Comparison of ENCODE assay signal across 10 cellular contexts in genomic region chr5:6703791-6704190, GRCh38. TPM values are rescaled to one million over a fixed set of nuclear protein-coding genes. Genes with fewer than 3 reads are reported as not detected.
DNase-seq lines count a peak whose midpoint lies in the region; ATAC-seq and TF ChIP-seq lines count a peak whose summit lies in the region.
"Had no signal": no experiment of that assay in that cellular context is flagged by ENCODE, and none has a peak within 500 bp of the region (broad histone marks: within the 10 kb centered on the region; RNA-seq: fewer than 3 reads in every experiment).

No MANE protein-coding gene starts in this region.

- no peaks in the 10 kb centered on the region for H3K9me2 ChIP-seq in SK-N-SH

- H2AFZ ChIP-seq in SK-N-SH (ENCODE audit: low read depth): peak overlapping the region; percentile 80
- no peak overlapping the region for H2AFZ ChIP-seq in mesenchymal stem cell (ENCODE audit: low read depth, low read length)

- DNase-seq in SK-N-SH: no peak
- peak; percentile 39 for DNase-seq in astrocyte of the spinal cord (ENCODE audit: low read depth, low spot score)
- DNase-seq in mesenchymal stem cell: peak; percentile 88
- no peak for DNase-seq in type B pancreatic cell (ENCODE audit: extremely low spot score, unreplicated experiment)
- DNase-seq in activated CD8-positive, alpha-beta T cell treated with anti-CD3 and anti-CD28 coated beads, Interleukin-2, amount 10 ng/mL, durations not matched to agents 7 days and 5 days: no peak
- DNase-seq in nephron progenitor cell: no peak
- DNase-seq: DMS79, NCI-H146 had no signal

- TF ChIP-seq CTCF in SK-N-SH (IDR thresholded peaks at IDR 0.05) (no peak), astrocyte of the spinal cord (IDR thresholded peaks at IDR 0.05; ENCODE audit: low read depth, low read length) (no peak), type B pancreatic cell (conservative IDR thresholded peaks at IDR 0.05) (no peak), nephron progenitor cell (IDR thresholded peaks at IDR 0.05) (no peak)

- peak overlapping the region; percentile 51 for H3K4me2 ChIP-seq in SK-N-SH
- peak overlapping the region; percentile 25 for H3K4me2 ChIP-seq in mesenchymal stem cell (ENCODE audit: low read length, poor library complexity, severe bottlenecking)

- H3K79me1 ChIP-seq in mesenchymal stem cell (replicated peaks; ENCODE audit: low read length, poor library complexity, severe bottlenecking): no peaks in the 10 kb centered on the region

- H2BK15ac ChIP-seq in mesenchymal stem cell (ENCODE audit: low read depth, poor library complexity, severe bottlenecking): no peak overlapping the region

- H3K36me3 Mint-ChIP-seq in type B pancreatic cell (no peaks in the 10 kb centered on the region), nephron progenitor cell (ENCODE audit: low read depth) (no peaks in the 10 kb centered on the region)
- no peaks in the 10 kb centered on the region for H3K36me3 Mint-ChIP-seq in activated CD8-positive, alpha-beta T cell treated with anti-CD3 and anti-CD28 coated beads, Interleukin-2, amount 10 ng/mL, durations not matched to agents 7 days and 5 days (ENCODE audit: low read depth)

- H3K4me3 ChIP-seq in SK-N-SH (ENCODE audit: low read depth in 2 of 2, low read length in 1 of 2) (no peak overlapping the region), astrocyte of the spinal cord (ENCODE audit: low read depth, low read length) (no peak overlapping the region), mesenchymal stem cell (ENCODE audit: insufficient read depth in 1 of 2, low read depth in 1 of 2, low read length in 2 of 2) (no peak overlapping the region)

- H3K27me3 Mint-ChIP-seq in type B pancreatic cell (peaks cover 26% of the 10 kb centered on the region), nephron progenitor cell (ENCODE audit: low read depth, poor library complexity) (peaks cover 19% of the 10 kb centered on the region)
- H3K27me3 Mint-ChIP-seq in activated CD8-positive, alpha-beta T cell treated with anti-CD3 and anti-CD28 coated beads, Interleukin-2, amount 10 ng/mL, durations not matched to agents 7 days and 5 days (ENCODE audit: low read depth): peaks cover 4% of the 10 kb centered on the region

- in situ Hi-C loops in astrocyte of the spinal cord (cut with HindIII; ENCODE audit: low sequenced_read_pairs): no loop called here

- H3K4me1 ChIP-seq in SK-N-SH (ENCODE audit: control insufficient read depth in 1 of 2, insufficient read depth in 2 of 2, low read depth in 1 of 2, low read length in 1 of 2) (peaks cover 9 to 24% of the 10 kb centered on the region in 2 experiments; a peak in 3 of 4 replicates), mesenchymal stem cell (ENCODE audit: control insufficient read depth, insufficient read depth, low read depth, low read length) (peaks cover 22% of the 10 kb centered on the region)

- H3K4me3 Mint-ChIP-seq in type B pancreatic cell (no peak overlapping the region), nephron progenitor cell (no peak overlapping the region)
- H3K4me3 Mint-ChIP-seq in activated CD8-positive, alpha-beta T cell treated with anti-CD3 and anti-CD28 coated beads, Interleukin-2, amount 10 ng/mL, durations not matched to agents 7 days and 5 days: no peak overlapping the region

- H3K79me2 ChIP-seq in SK-N-SH (ENCODE audit: insufficient read depth): no peaks in the 10 kb centered on the region

- TF ChIP-seq EP300 in SK-N-SH (IDR thresholded peaks at IDR 0.05; ENCODE audit: borderline replicate concordance in 1 of 2, low read depth in 1 of 2, low read length in 1 of 2): no peak

- 83% methylated on average over 6 of the region's 6 CpGs for WGBS in SK-N-SH (ENCODE audit: low lambda C conversion rate)
- WGBS in mesenchymal stem cell: 46% methylated on average over 4 of the region's 6 CpGs

- H3K9ac ChIP-seq in SK-N-SH (peak overlapping the region; percentile 65), mesenchymal stem cell (ENCODE audit: low read length) (peak overlapping the region; percentile 60)

- H3K4me1 Mint-ChIP-seq in type B pancreatic cell (ENCODE audit: unreplicated experiment) (peaks cover 7% of the 10 kb centered on the region), nephron progenitor cell (peaks cover 4% of the 10 kb centered on the region)
- peaks cover 11% of the 10 kb centered on the region for H3K4me1 Mint-ChIP-seq in activated CD8-positive, alpha-beta T cell treated with anti-CD3 and anti-CD28 coated beads, Interleukin-2, amount 10 ng/mL, durations not matched to agents 7 days and 5 days (ENCODE audit: low read depth)

- no peaks in the 10 kb centered on the region for H4K20me1 ChIP-seq in SK-N-SH (ENCODE audit: insufficient read depth)

- H2BK12ac ChIP-seq in mesenchymal stem cell (ENCODE audit: low read length in 2 of 2): peak overlapping the region; percentile 7 to 47

- H3K14ac ChIP-seq in mesenchymal stem cell (ENCODE audit: low read length in 2 of 2): no peak overlapping the region

- no peak overlapping the region for H3K18ac ChIP-seq in mesenchymal stem cell (ENCODE audit: low read depth in 1 of 2, low read length in 2 of 2)

- H2BK120ac ChIP-seq in mesenchymal stem cell (ENCODE audit: low read depth, low read length): peak overlapping the region; percentile 58

- no peak overlapping the region for H2AK5ac ChIP-seq in mesenchymal stem cell (ENCODE audit: low read length, severe bottlenecking)

- H3K9me3 ChIP-seq in SK-N-SH: no peaks in the 10 kb centered on the region
- H3K9me3 ChIP-seq in mesenchymal stem cell (ENCODE audit: control insufficient read depth, low read length): no peaks in the 10 kb centered on the region

- CTCF ChIA-PET in SK-N-SH (lab: Yijun Ruan, JAX): interaction anchor here (1.4 kb wide), 1 partner anchor 41 kb away, joined by 3 read pairs; no protein-coding TSS in a partner anchor
- CTCF ChIA-PET in activated CD8-positive, alpha-beta T cell treated with anti-CD3 and anti-CD28 coated beads, Interleukin-2, amount 10 ng/mL, durations not matched to agents 7 days and 5 days (lab: Charles Lee): no interaction called here

- H3K27me3 ChIP-seq in SK-N-SH (ENCODE audit: insufficient read depth) (no peaks in the 10 kb centered on the region), mesenchymal stem cell (ENCODE audit: control insufficient read depth in 1 of 2, insufficient read depth in 1 of 2, low read length in 2 of 2) (peaks cover 9 to 21% of the 10 kb centered on the region in 2 experiments)

- H3K36me3 ChIP-seq in SK-N-SH (replicated peaks in 1 of 2; ENCODE audit: control insufficient read depth in 1 of 2, insufficient read depth in 2 of 2, low read length in 1 of 2) (no peaks in the 10 kb centered on the region), mesenchymal stem cell (ENCODE audit: control insufficient read depth in 1 of 2, insufficient read depth in 2 of 2, low read depth in 1 of 2, low read length in 2 of 2) (no peaks in the 10 kb centered on the region)

- POLR2A ChIA-PET in SK-N-SH (lab: Yijun Ruan, JAX): no interaction called here
- POLR2A ChIA-PET in activated CD8-positive, alpha-beta T cell treated with anti-CD3 and anti-CD28 coated beads, Interleukin-2, amount 10 ng/mL, durations not matched to agents 7 days and 5 days (lab: Charles Lee): no interaction called here

- H3K27ac Mint-ChIP-seq in type B pancreatic cell (peak overlapping the region; percentile 40), nephron progenitor cell (no peak overlapping the region)
- no peak overlapping the region for H3K27ac Mint-ChIP-seq in activated CD8-positive, alpha-beta T cell treated with anti-CD3 and anti-CD28 coated beads, Interleukin-2, amount 10 ng/mL, durations not matched to agents 7 days and 5 days

- H3K9me3 Mint-ChIP-seq in type B pancreatic cell (no peaks in the 10 kb centered on the region), nephron progenitor cell (no peaks in the 10 kb centered on the region)
- H3K9me3 Mint-ChIP-seq in activated CD8-positive, alpha-beta T cell treated with anti-CD3 and anti-CD28 coated beads, Interleukin-2, amount 10 ng/mL, durations not matched to agents 7 days and 5 days (ENCODE audit: insufficient read depth): no peaks in the 10 kb centered on the region

- TF ChIP-seq RAD21 in SK-N-SH (IDR thresholded peaks at IDR 0.05; ENCODE audit: low read length): no peak

- H3K23ac ChIP-seq in mesenchymal stem cell (ENCODE audit: low read length in 2 of 2): no peak overlapping the region

- H4K91ac ChIP-seq in mesenchymal stem cell (ENCODE audit: low read length): peak overlapping the region; percentile 65

- no peaks in the 10 kb centered on the region for H3F3A ChIP-seq in SK-N-SH (replicated peaks; ENCODE audit: insufficient read depth)

- H3K27ac ChIP-seq in SK-N-SH (ENCODE audit: low read depth in 2 of 2, low read length in 1 of 2) (peak overlapping the region; percentile 75 to 90; a peak in 3 of 4 replicates), mesenchymal stem cell (ENCODE audit: low read length, poor library complexity, severe bottlenecking) (peak overlapping the region; percentile 86)

- H3K4ac ChIP-seq in mesenchymal stem cell (ENCODE audit: low read depth in 1 of 2, low read length in 2 of 2): peak overlapping the region; percentile 52 to 57

- peak overlapping the region; percentile 71 for H2BK5ac ChIP-seq in mesenchymal stem cell (ENCODE audit: low read depth, low read length, poor library complexity, severe bottlenecking)

- ATAC-seq in SK-N-SH treated with all-trans-retinoic acid at 6 μM for 48 hours: no peak
- no peak for ATAC-seq in activated CD8-positive, alpha-beta T cell treated with anti-CD3 and anti-CD28 coated beads, Interleukin-2, amount 10 ng/mL, durations not matched to agents 7 days and 5 days
- ATAC-seq in HG02970 (IDR thresholded peaks at IDR 0.05; ENCODE audit: low FRiP score, unreplicated experiment): no peak

- peak overlapping the region; percentile 86 for H4K8ac ChIP-seq in mesenchymal stem cell (ENCODE audit: low read length)

TF ChIP-seq in SK-N-SH, 30 proteins besides CTCF, POLR2A, EP300 and RAD21 (continues in another document):
- no peak for TF ChIP-seq NRF1 (IDR thresholded peaks at IDR 0.05; ENCODE audit: low read depth, low read length)
- TF ChIP-seq POLR2AphosphoS5 (IDR thresholded peaks at IDR 0.05; ENCODE audit: low read depth, low read length): no peak
- no peak for TF ChIP-seq NFIC (IDR thresholded peaks at IDR 0.05; ENCODE audit: borderline replicate concordance)
- no peak for TF ChIP-seq JUND (IDR thresholded peaks at IDR 0.05)

TF ChIP-seq in SK-N-SH treated with all-trans-retinoic acid at 6 μM for 48 hours, 23 proteins besides CTCF, POLR2A, EP300 and RAD21:
- no peak for TF ChIP-seq PPARA (CRISPR knock-in tag; IDR thresholded peaks at IDR 0.05; ENCODE audit: borderline replicate concordance)
TF ChIP-seq in SK-N-SH treated with all-trans-retinoic acid at 6 μM for 48 hours: peak in this region for 0.

RNA-seq across cellular contexts. Expression of gene TENT4A, which starts 9.4 kb away (rescaled TPM):
- polyA plus RNA-seq in SK-N-SH (2012; rRNA removed): 5.2 and 6.0 TPM in 2 replicates
- 4.2 and 4.5 TPM in 2 replicates for polyA plus RNA-seq in SK-N-SH (2012; cell fraction: cytosol; rRNA removed)
- 40.7 and 44.6 TPM in 2 replicates for polyA plus RNA-seq in SK-N-SH (2012; cell fraction: nucleus; rRNA removed)
- 18.7 TPM for polyA plus RNA-seq in mesenchymal stem cell (2013, experiment 1 of 2)
- polyA plus RNA-seq in mesenchymal stem cell (2013, experiment 2 of 2): 19.1 TPM
- 21.7 and 34.1 TPM in 2 replicates for total RNA-seq in type B pancreatic cell (ENCODE audit: low replicate concordance)
- total RNA-seq in activated CD8-positive, alpha-beta T cell treated with anti-CD3 and anti-CD28 coated beads, Interleukin-2, amount 10 ng/mL, durations not matched to agents 7 days and 5 days: 10 to 100 TPM; 43.1 to 45.5 TPM

Comparison
In these comparisons a context has a peak if more than half of its experiments do, and no peak if none do; other contexts are left out.
1. DNase-seq: peak in astrocyte of the spinal cord (single experiment) and mesenchymal stem cell (single experiment); none in SK-N-SH (single experiment), type B pancreatic cell (single experiment), activated CD8-positive, alpha-beta T cell treated with anti-CD3 and anti-CD28 coated beads, Interleukin-2, amount 10 ng/mL, durations not matched to agents 7 days and 5 days (single experiment) and nephron progenitor cell (single experiment).